Comparison of ENCODE assay signal across 8 cellular contexts in the genomic region with DNA sequence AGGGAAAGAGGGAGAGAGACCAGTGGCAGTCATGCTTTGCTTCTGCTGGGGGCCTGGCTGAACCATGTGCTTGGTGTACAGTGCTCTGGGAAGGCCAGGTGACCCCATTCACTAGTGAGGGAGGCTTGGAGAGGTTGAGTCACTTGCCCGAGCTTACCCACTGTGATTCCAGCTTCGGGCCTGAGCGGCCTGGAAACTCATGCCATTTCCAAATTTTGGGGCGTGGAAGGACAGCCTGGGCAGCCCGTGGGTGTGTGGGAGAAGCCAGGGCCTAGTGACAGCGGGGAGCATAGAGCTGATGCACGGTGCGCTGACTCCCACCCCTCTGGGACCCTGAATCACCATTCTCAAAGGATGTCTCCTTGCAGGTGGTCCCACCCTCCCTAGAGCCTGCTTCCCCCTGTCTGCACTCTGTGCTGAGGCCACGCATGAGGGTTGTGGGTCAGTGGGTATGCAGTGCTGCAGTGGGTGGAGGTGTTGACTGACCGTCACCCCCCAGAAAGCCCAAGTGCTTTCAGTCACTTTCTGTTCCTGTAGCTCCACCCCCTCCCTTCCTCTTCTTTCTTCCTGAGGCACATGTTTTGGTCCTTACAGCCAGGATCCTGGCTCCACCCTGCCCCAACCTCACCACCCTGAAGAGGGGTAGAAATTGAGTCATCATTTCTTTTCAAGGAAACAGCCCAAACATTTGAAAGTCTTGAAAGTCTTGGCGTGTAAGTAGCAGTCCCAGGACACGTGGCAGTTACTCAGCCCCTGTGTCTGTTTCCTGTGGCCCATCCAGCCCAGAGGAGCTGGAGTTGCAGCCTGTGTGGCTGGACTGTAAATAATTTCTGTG. TPM values are rescaled to one million over a fixed set of nuclear protein-coding genes. Genes with fewer than 3 reads are reported as not detected.
DNase-seq lines count a peak whose midpoint lies in the region; ATAC-seq and TF ChIP-seq lines count a peak whose summit lies in the region.

No MANE protein-coding gene starts in this region.

- H3K36me3 ChIP-seq in DND-41 (ENCODE audit: insufficient read depth, low read length) (peaks cover 88% of the 10 kb centered on the region), fibroblast of lung (ENCODE audit: control insufficient read depth, insufficient read depth, low read length) (peaks cover 10% of the 10 kb centered on the region)

- peaks cover 39% of the 10 kb centered on the region for H3K79me2 ChIP-seq in DND-41 (ENCODE audit: insufficient read depth, low read length)
- peaks cover 23% of the 10 kb centered on the region for H3K79me2 ChIP-seq in fibroblast of lung (ENCODE audit: control insufficient read depth, insufficient read depth, low read length)

- H3K4me3 Mint-ChIP-seq in activated CD4-positive, alpha-beta memory T cell treated with anti-CD3 and anti-CD28 coated beads, Interleukin-2, amount 10 ng/mL, durations not matched to agents 7 days and 5 days = peak overlapping the region; percentile 64

- no peaks in the 10 kb centered on the region for H3K27me3 Mint-ChIP-seq in activated CD4-positive, alpha-beta memory T cell treated with anti-CD3 and anti-CD28 coated beads, Interleukin-2, amount 10 ng/mL, durations not matched to agents 7 days and 5 days

- H3K4me1 Mint-ChIP-seq in activated CD4-positive, alpha-beta memory T cell treated with anti-CD3 and anti-CD28 coated beads, Interleukin-2, amount 10 ng/mL, durations not matched to agents 7 days and 5 days = peaks cover 70% of the 10 kb centered on the region

- H3K36me3 Mint-ChIP-seq in activated CD4-positive, alpha-beta memory T cell treated with anti-CD3 and anti-CD28 coated beads, Interleukin-2, amount 10 ng/mL, durations not matched to agents 7 days and 5 days (ENCODE audit: low read depth) = peaks cover 25% of the 10 kb centered on the region

- H3K27ac Mint-ChIP-seq in activated CD4-positive, alpha-beta memory T cell treated with anti-CD3 and anti-CD28 coated beads, Interleukin-2, amount 10 ng/mL, durations not matched to agents 7 days and 5 days = peak overlapping the region; percentile 97

- H3K9ac ChIP-seq in DND-41 (ENCODE audit: low read depth, low read length) (no peak overlapping the region), fibroblast of lung (ENCODE audit: insufficient read depth, low read length) (no peak overlapping the region)

- no peak for TF ChIP-seq CTCF in DND-41 (IDR thresholded peaks at IDR 0.05; ENCODE audit: borderline replicate concordance, extremely low read depth, low read length, poor library complexity, severe bottlenecking)
- TF ChIP-seq CTCF in fibroblast of lung (conservative IDR thresholded peaks at IDR 0.05 in 1 of 2, IDR thresholded peaks at IDR 0.05 in 1 of 2; ENCODE audit: low read depth in 1 of 2, low read length in 2 of 2) = no peak

- CTCF ChIA-PET in activated CD4-positive, alpha-beta memory T cell treated with anti-CD3 and anti-CD28 coated beads, Interleukin-2, amount 10 ng/mL, durations not matched to agents 7 days and 5 days (lab: Charles Lee) = interaction anchor here (1.3 to 1.5 kb wide), 3 partner anchors 88 to 338 kb away, joined by 3 to 7 read pairs (median 3); no protein-coding TSS in a partner anchor

- H3K27ac ChIP-seq in DND-41 (ENCODE audit: low read length) (peak overlapping the region; percentile 30), fibroblast of lung (ENCODE audit: insufficient read depth, low read length) (peak overlapping the region; percentile 78)

- H2AFZ ChIP-seq in DND-41 (ENCODE audit: low read depth, low read length) (no peak overlapping the region), fibroblast of lung (ENCODE audit: low read length) (no peak overlapping the region)

- ATAC-seq in DND-41 (ENCODE audit: insufficient read depth, low read depth) = peak; percentile 41
- peak; percentile 37 for ATAC-seq in GM21447 (IDR thresholded peaks at IDR 0.05; ENCODE audit: unreplicated experiment)

- H3K9me3 ChIP-seq in DND-41 (ENCODE audit: insufficient read depth, low read length, severe bottlenecking) (no peaks in the 10 kb centered on the region), fibroblast of lung (ENCODE audit: control insufficient read depth, insufficient read depth, low read depth, low read length) (no peaks in the 10 kb centered on the region)

- no peaks in the 10 kb centered on the region for H3K4me1 ChIP-seq in DND-41 (ENCODE audit: insufficient read depth, low read length)
- H3K4me1 ChIP-seq in fibroblast of lung (ENCODE audit: control insufficient read depth, extremely low read depth, insufficient read depth, low read length) = peaks cover 41% of the 10 kb centered on the region

- H4K20me1 ChIP-seq in DND-41 (ENCODE audit: insufficient read depth, low read length) (peaks cover 49% of the 10 kb centered on the region), fibroblast of lung (ENCODE audit: control insufficient read depth, extremely low read depth, insufficient read depth, low read length) (no peaks in the 10 kb centered on the region)

- H3K4me3 ChIP-seq in DND-41 (ENCODE audit: low read depth in 1 of 2, low read length in 2 of 2) = no peak overlapping the region
- H3K4me3 ChIP-seq in fibroblast of lung (replicated peaks in 1 of 4; ENCODE audit: control extremely low read depth in 1 of 4, insufficient read depth in 1 of 4, low read depth in 3 of 4, low read length in 4 of 4) = no peak overlapping the region

- H3K4me2 ChIP-seq in DND-41 (ENCODE audit: insufficient read depth, low read length) (no peak overlapping the region), fibroblast of lung (ENCODE audit: extremely low read depth, insufficient read depth, low read length) (peak overlapping the region; percentile 65)

- H3K9me3 Mint-ChIP-seq in activated CD4-positive, alpha-beta memory T cell treated with anti-CD3 and anti-CD28 coated beads, Interleukin-2, amount 10 ng/mL, durations not matched to agents 7 days and 5 days = no peaks in the 10 kb centered on the region

- DNase-seq in DND-41 (peak; percentile 54), KG1 (lab: John Stamatoyannopoulos, UW) (peak; percentile 45), fibroblast of lung (ENCODE audit: low read depth in 2 of 2) (peak; percentile 94 to 98), pons (ENCODE audit: low spot score) (peak; percentile 88), NCI-H1048 (lab: John Stamatoyannopoulos, UW) (no peak), SK-N-DZ (ENCODE audit: low spot score) (no peak)
- DNase-seq in activated CD4-positive, alpha-beta memory T cell treated with anti-CD3 and anti-CD28 coated beads, Interleukin-2, amount 10 ng/mL, durations not matched to agents 7 days and 5 days = peak; percentile 77

- POLR2A ChIA-PET in activated CD4-positive, alpha-beta memory T cell treated with anti-CD3 and anti-CD28 coated beads, Interleukin-2, amount 10 ng/mL, durations not matched to agents 7 days and 5 days (lab: Charles Lee) = interaction anchor here (0.8 to 2.8 kb wide), 7 partner anchors 8 to 798 kb away, joined by 3 to 10 read pairs (median 4); a partner anchor contains a TSS

- H3K27me3 ChIP-seq in DND-41 (ENCODE audit: insufficient read depth, low read length, poor library complexity) (no peaks in the 10 kb centered on the region), fibroblast of lung (ENCODE audit: control insufficient read depth, insufficient read depth, low read length) (no peaks in the 10 kb centered on the region)

RNA-seq across cellular contexts. Expression of a gene that starts 43.8 kb away (rescaled TPM):
- total RNA-seq in activated CD4-positive, alpha-beta memory T cell treated with anti-CD3 and anti-CD28 coated beads, Interleukin-2, amount 10 ng/mL, durations not matched to agents 7 days and 5 days = 10 to 100 TPM; 59.3 to 62.0 TPM
- total RNA-seq in fibroblast of lung = 18.5 and 27.2 TPM in 2 replicates
- 11.6 and 21.1 TPM in 2 replicates for polyA plus RNA-seq in fibroblast of lung
- polyA plus RNA-seq in fibroblast of lung (2012) = 13.6 and 23.2 TPM in 2 replicates
- polyA minus RNA-seq in fibroblast of lung (ENCODE audit: low replicate concordance) = 33.7 and 37.0 TPM in 2 replicates
- polyA plus RNA-seq in SK-N-DZ (2014; cell fraction: cytosol; rRNA removed) = 4.3 and 4.4 TPM in 2 replicates
- 6.6 and 9.6 TPM in 2 replicates for polyA plus RNA-seq in SK-N-DZ (2014; cell fraction: nucleus; rRNA removed)

Comparison
In these comparisons a context has a peak if more than half of its experiments do, and no peak if none do; other contexts are left out.
1. DNase-seq: peak in DND-41 (single experiment), KG1 (single experiment), activated CD4-positive, alpha-beta memory T cell treated with anti-CD3 and anti-CD28 coated beads, Interleukin-2, amount 10 ng/mL, durations not matched to agents 7 days and 5 days (single experiment), fibroblast of lung (2 of 2) and pons (single experiment); none in NCI-H1048 (single experiment) and SK-N-DZ (single experiment).